8 cellular contexts compared by ENCODE assay signal in genomic region chr16:68447721-68448359, GRCh38. TPM values are rescaled to one million over a fixed set of nuclear protein-coding genes. Genes with fewer than 3 reads are reported as not detected.
A peak's percentile ranks its signal among the peaks of the same experiment; 100 is the strongest.
DNase-seq lines count a peak whose midpoint lies in the region; ATAC-seq and TF ChIP-seq lines count a peak whose summit lies in the region.

No MANE protein-coding gene starts in this region.

- H3K36me3 ChIP-seq in endocrine pancreas (ENCODE audit: control insufficient read depth, insufficient read depth, low read length) = no peaks in the 10 kb centered on the region
- H3K36me3 ChIP-seq in neutrophil = no peaks in the 10 kb centered on the region

- H3K4me1 ChIP-seq in endocrine pancreas (ENCODE audit: control insufficient read depth, insufficient read depth, low read length) (no peaks in the 10 kb centered on the region), neutrophil (ENCODE audit: control insufficient read depth in 1 of 2, insufficient read depth in 1 of 2, low read depth in 1 of 2, low read length in 1 of 2) (peaks cover 8 to 14% of the 10 kb centered on the region in 2 experiments)

- H3K27me3 ChIP-seq in endocrine pancreas (ENCODE audit: control insufficient read depth, insufficient read depth, low read length) (no peaks in the 10 kb centered on the region), neutrophil (peaks cover 99% of the 10 kb centered on the region)

- H3K9me3 ChIP-seq in endocrine pancreas (ENCODE audit: control insufficient read depth, low read length) (no peaks in the 10 kb centered on the region), neutrophil (no peaks in the 10 kb centered on the region)

- H3K27ac ChIP-seq in neutrophil = no peak overlapping the region

- H3K4me3 ChIP-seq in endocrine pancreas (ENCODE audit: control insufficient read depth, insufficient read depth, low read length) = no peak overlapping the region
- peak overlapping the region; percentile 43 to 54 for H3K4me3 ChIP-seq in neutrophil (ENCODE audit: low read depth in 1 of 2, low read length in 1 of 2)

- DNase-seq in Daoy (ENCODE audit: low read depth) (peak; percentile 2), NCI-H345 treated with DMSO at 0.1 percent for 48 hours (lab: John Stamatoyannopoulos, UW; ENCODE audit: unreplicated experiment) (peak; percentile 38), GM20000 (ENCODE audit: low spot score) (no peak), GM19240 (ENCODE audit: insufficient read length, low spot score) (no peak)

- TF ChIP-seq CTCF in neutrophil (IDR thresholded peaks at IDR 0.05) (no peak), GM20000 (IDR thresholded peaks at IDR 0.05; ENCODE audit: extremely low read depth, missing control alignments) (no peak)

- H3K9ac ChIP-seq in endocrine pancreas (ENCODE audit: control insufficient read depth, insufficient read depth, low read length) = peak overlapping the region; percentile 3

- ATAC-seq in GM21529 (IDR thresholded peaks at IDR 0.05; ENCODE audit: unreplicated experiment) (peak; percentile 2), HG02885 (IDR thresholded peaks at IDR 0.05; ENCODE audit: poor library complexity, unreplicated experiment) (no peak)

RNA-seq across cellular contexts. Expression of gene SMPD3, which starts 0.5 kb away (rescaled TPM):
- total RNA-seq in Daoy (2014; rRNA removed; shearing (Covaris generic)) = 0.17 TPM in 1 of 2 replicates, not detected in the other

Comparison
In these comparisons a context has a peak if more than half of its experiments do, and no peak if none do; other contexts are left out.
1. DNase-seq: peak in Daoy (single experiment) and NCI-H345 treated with DMSO at 0.1 percent for 48 hours (single experiment); none in GM20000 (single experiment) and GM19240 (single experiment).